2 cellular contexts compared by ENCODE assay signal in the genomic region with DNA sequence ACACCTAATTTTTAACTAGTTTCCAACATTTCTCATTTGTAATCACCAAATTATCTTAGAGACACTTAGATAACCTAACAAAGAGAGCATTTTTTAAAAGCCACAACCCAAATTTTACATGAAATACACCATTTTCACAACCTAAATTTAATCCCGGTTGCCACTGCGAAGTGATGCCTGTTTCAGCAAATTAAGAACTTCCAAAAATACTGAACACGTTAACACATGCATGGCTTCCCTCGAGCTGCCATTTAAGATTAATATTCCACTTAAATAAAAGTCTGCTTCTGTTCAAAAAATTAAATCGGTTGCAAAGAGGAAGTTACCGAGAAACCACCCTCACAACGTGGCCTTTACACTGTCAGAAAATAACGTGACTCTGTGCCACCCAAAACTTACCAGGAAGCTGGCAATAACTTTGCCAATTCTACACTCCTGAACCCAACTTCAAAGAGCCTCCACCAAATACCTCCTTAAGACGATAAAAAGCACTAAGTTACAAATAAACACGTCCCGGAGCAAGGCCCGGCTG.
TF ChIP-seq lines count a peak whose summit lies in the region.

No MANE protein-coding gene starts in this region.

TF ChIP-seq in K562, 482 proteins besides CTCF, POLR2A, EP300 and RAD21 (continued from another document):
- TF ChIP-seq, protein P1, sequence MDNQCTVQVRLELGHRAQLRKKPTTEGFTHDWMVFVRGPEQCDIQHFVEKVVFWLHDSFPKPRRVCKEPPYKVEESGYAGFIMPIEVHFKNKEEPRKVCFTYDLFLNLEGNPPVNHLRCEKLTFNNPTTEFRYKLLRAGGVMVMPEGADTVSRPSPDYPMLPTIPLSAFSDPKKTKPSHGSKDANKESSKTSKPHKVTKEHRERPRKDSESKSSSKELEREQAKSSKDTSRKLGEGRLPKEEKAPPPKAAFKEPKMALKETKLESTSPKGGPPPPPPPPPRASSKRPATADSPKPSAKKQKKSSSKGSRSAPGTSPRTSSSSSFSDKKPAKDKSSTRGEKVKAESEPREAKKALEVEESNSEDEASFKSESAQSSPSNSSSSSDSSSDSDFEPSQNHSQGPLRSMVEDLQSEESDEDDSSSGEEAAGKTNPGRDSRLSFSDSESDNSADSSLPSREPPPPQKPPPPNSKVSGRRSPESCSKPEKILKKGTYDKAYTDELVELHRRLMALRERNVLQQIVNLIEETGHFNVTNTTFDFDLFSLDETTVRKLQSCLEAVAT (IDR thresholded peaks at IDR 0.05), result peak in 1 of 2 experiments; percentile 36; a peak in 1 of 4 replicates
- TF ChIP-seq, protein P2, sequence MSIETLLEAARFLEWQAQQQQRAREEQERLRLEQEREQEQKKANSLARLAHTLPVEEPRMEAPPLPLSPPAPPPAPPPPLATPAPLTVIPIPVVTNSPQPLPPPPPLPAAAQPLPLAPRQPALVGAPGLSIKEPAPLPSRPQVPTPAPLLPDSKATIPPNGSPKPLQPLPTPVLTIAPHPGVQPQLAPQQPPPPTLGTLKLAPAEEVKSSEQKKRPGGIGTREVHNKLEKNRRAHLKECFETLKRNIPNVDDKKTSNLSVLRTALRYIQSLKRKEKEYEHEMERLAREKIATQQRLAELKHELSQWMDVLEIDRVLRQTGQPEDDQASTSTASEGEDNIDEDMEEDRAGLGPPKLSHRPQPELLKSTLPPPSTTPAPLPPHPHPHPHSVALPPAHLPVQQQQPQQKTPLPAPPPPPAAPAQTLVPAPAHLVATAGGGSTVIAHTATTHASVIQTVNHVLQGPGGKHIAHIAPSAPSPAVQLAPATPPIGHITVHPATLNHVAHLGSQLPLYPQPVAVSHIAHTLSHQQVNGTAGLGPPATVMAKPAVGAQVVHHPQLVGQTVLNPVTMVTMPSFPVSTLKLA (conservative IDR thresholded peaks at IDR 0.05), result peak; percentile 41 to 50; a peak in 2 of 4 replicates
- 0 out of 4 replicates have a peak, but pooled peaks of 1 of the 2 experiments have one; percentile 28 for TF ChIP-seq SIN3A (IDR thresholded peaks at IDR 0.05; ENCODE audit: borderline replicate concordance in 2 of 2, control insufficient read depth in 1 of 2, low read depth in 2 of 2, low read length in 2 of 2)
- peak; percentile 62; the same call in 1 of the 2 replicates for TF ChIP-seq ZFX (CRISPR knock-in tag; IDR thresholded peaks at IDR 0.05)
TF ChIP-seq in K562: peak in this region for 18.

TF ChIP-seq in HepG2, 621 proteins besides CTCF, POLR2A, EP300 and RAD21 (continued from another document):
- TF ChIP-seq, protein P3, sequence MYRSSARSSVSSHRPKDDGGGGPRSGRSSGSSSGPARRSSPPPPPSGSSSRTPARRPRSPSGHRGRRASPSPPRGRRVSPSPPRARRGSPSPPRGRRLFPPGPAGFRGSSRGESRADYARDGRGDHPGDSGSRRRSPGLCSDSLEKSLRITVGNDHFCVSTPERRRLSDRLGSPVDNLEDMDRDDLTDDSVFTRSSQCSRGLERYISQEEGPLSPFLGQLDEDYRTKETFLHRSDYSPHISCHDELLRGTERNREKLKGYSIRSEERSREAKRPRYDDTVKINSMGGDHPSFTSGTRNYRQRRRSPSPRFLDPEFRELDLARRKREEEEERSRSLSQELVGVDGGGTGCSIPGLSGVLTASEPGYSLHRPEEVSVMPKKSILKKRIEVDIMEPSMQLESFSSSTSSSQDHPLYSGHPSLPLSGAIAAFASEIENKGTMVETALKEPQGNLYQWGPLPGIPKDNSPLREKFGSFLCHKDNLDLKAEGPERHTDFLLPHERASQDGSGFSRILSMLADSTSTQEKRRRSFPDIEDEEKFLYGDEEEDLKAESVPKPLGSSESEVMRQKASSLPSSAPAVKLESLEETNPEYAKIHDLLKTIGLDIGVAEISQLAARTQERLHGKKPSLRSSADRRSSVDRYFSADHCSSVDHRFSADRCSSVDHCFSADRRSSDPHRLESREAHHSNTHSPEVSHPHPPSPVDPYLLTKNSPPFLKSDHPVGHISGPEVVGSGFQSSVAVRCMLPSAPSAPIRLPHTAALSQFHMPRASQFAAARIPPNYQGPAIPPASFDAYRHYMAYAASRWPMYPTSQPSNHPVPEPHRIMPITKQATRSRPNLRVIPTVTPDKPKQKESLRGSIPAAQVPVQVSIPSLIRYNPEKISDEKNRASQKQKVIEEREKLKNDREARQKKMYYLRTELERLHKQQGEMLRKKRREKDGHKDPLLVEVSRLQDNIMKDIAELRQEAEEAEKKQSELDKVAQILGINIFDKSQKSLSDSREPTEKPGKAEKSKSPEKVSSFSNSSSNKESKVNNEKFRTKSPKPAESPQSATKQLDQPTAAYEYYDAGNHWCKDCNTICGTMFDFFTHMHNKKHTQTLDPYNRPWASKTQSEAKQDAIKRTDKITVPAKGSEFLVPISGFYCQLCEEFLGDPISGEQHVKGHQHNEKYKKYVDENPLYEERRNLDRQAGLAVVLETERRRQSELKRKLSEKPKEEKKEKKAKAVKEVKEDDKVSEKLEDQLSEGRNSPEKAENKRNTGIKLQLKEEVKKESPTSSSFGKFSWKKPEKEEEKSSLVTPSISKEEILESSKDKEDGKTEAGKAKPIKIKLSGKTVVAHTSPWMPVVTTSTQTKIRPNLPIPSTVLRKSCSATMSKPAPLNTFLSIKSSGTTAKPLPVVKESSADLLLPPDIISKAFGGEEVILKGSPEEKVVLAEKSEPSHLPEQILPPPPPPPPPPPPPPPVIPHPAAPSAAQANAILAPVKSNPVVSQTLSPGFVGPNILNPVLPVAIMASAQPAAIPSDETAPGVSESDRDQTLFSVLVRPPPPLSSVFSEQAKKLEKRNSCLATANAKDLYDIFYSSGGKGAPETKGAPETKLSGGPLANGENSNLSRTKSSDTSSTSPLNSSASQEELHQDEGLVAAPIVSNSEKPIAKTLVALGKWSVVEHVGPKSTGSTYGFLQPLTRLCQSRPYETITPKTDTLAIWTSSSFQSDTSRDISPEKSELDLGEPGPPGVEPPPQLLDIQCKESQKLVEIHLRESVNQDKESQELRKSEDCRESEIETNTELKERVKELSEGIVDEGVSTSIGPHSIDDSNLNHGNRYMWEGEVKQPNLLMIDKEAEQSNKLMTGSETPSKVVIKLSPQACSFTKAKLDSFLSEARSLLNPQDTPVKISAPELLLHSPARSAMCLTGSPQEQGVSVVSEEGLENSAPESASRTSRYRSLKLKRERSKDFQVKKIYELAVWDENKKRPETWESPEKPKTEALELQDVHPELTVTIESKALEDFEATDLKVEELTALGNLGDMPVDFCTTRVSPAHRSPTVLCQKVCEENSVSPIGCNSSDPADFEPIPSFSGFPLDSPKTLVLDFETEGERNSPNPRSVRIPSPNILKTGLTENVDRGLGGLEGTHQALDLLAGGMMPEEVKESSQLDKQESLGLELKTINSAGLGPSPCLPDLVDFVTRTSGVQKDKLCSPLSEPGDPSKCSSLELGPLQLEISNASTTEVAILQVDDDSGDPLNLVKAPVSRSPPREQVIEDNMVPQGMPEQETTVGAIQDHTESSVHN (CRISPR knock-in tag; IDR thresholded peaks at IDR 0.05), result no peak
- TF ChIP-seq DMAP1 (CRISPR knock-in tag; IDR thresholded peaks at IDR 0.05) (0 out of 2 replicates have a peak, but pooled peaks have one; percentile 12), SAP130 (CRISPR knock-in tag; IDR thresholded peaks at IDR 0.05; ENCODE audit: low read depth) (peak; percentile 21; the same call in 1 of the 2 replicates), TAF1 (CRISPR knock-in tag; IDR thresholded peaks at IDR 0.05) (no peak)
